ENCODE assay signal across 8 cellular contexts in genomic region chr4:102867278-102868152, GRCh38. TPM values are rescaled to one million over a fixed set of nuclear protein-coding genes. Genes with fewer than 3 reads are reported as not detected.
DNase-seq lines count a peak whose midpoint lies in the region; ATAC-seq and TF ChIP-seq lines count a peak whose summit lies in the region.

No MANE protein-coding gene starts in this region.

- ATAC-seq in heart left ventricle (no peak), HG03025 (IDR thresholded peaks at IDR 0.05; ENCODE audit: low FRiP score, unreplicated experiment) (no peak), left colon (no peak)
- ATAC-seq in stimulated activated effector memory CD8-positive, alpha-beta T cell treated with anti-CD3 and anti-CD28 coated beads, Interleukin-12 subunit alpha, Interleukin-12 subunit beta, amount 100 ng/mL, for 72 hours, result no peak

- peaks cover 0 to 46% (median 19%) of the 10 kb centered on the region in 12 donors for H3K4me1 ChIP-seq in heart left ventricle

- no peak for TF ChIP-seq POLR2A in heart left ventricle (IDR thresholded peaks at IDR 0.05)

- WGBS in heart left ventricle, 4 donors, result 85 to 86% (median 85%) methylated on average over 12 of the region's 12 CpGs

- H3K27me3 ChIP-seq in heart left ventricle, result no peaks in the 10 kb centered on the region

- no peaks in the 10 kb centered on the region for H3K9me3 ChIP-seq in heart left ventricle
- no peaks in the 10 kb centered on the region for H3K9me3 ChIP-seq in SK-N-MC (ENCODE audit: low read depth, low read length)

- peak overlapping the region in 11 of 12 donors; percentile 66 to 93 (median 72) for H3K4me3 ChIP-seq in heart left ventricle
- H3K4me3 ChIP-seq in SK-N-MC, result peak overlapping the region; percentile 89
- H3K4me3 ChIP-seq in fibroblast of mammary gland (ENCODE audit: control insufficient read depth, low read depth, low read length), result peak overlapping the region; percentile 66

- H3K4me1 Mint-ChIP-seq in stimulated activated effector memory CD8-positive, alpha-beta T cell treated with anti-CD3 and anti-CD28 coated beads, Interleukin-12 subunit alpha, Interleukin-12 subunit beta, amount 100 ng/mL, for 72 hours, result peaks cover 24% of the 10 kb centered on the region

- peak overlapping the region; percentile 96 for H3K4me3 Mint-ChIP-seq in stimulated activated effector memory CD8-positive, alpha-beta T cell treated with anti-CD3 and anti-CD28 coated beads, Interleukin-12 subunit alpha, Interleukin-12 subunit beta, amount 100 ng/mL, for 72 hours

- TF ChIP-seq CTCF in heart left ventricle (IDR thresholded peaks at IDR 0.05), result no peak
- no peak for TF ChIP-seq CTCF in fibroblast of mammary gland (conservative IDR thresholded peaks at IDR 0.05; ENCODE audit: control insufficient read depth, insufficient read depth, low read depth, low read length)

- no peaks in the 10 kb centered on the region for H3K9me3 Mint-ChIP-seq in stimulated activated effector memory CD8-positive, alpha-beta T cell treated with anti-CD3 and anti-CD28 coated beads, Interleukin-12 subunit alpha, Interleukin-12 subunit beta, amount 100 ng/mL, for 72 hours

- peak overlapping the region; percentile 99 for H3K27ac Mint-ChIP-seq in stimulated activated effector memory CD8-positive, alpha-beta T cell treated with anti-CD3 and anti-CD28 coated beads, Interleukin-12 subunit alpha, Interleukin-12 subunit beta, amount 100 ng/mL, for 72 hours

- H3K27ac ChIP-seq in heart left ventricle (peak overlapping the region; percentile 79 to 99 (median 96)), SK-N-MC (peak overlapping the region; percentile 10; the same call in 1 of the 2 replicates)

- peaks cover 8% of the 10 kb centered on the region for H3K36me3 Mint-ChIP-seq in stimulated activated effector memory CD8-positive, alpha-beta T cell treated with anti-CD3 and anti-CD28 coated beads, Interleukin-12 subunit alpha, Interleukin-12 subunit beta, amount 100 ng/mL, for 72 hours

- DNase-seq in heart left ventricle (no peak), cardiac septum (ENCODE audit: low spot score) (no peak), SK-N-MC (ENCODE audit: low read depth, low spot score) (no peak), fibroblast of mammary gland (ENCODE audit: low read depth) (no peak), left colon (no peak), NCI-H345 treated with DMSO at 0.1 percent for 48 hours (lab: John Stamatoyannopoulos, UW; ENCODE audit: unreplicated experiment) (no peak)
- no peak for DNase-seq in stimulated activated effector memory CD8-positive, alpha-beta T cell treated with anti-CD3 and anti-CD28 coated beads, Interleukin-12 subunit alpha, Interleukin-12 subunit beta, amount 100 ng/mL, for 72 hours (ENCODE audit: low spot score in 2 of 2)

- intact Hi-C loops in heart left ventricle (cut with DNase I) (loop anchor here in 9 of 10 donors (2.0 to 10.0 kb wide), 8 partner anchors 39 to 433 kb away; partner anchors contain the start of genes UBE2D3 (in 3 of the 9), MANBA (in 2 of the 9) and SLC9B2 (in 1 of the 9)), cardiac septum (cut with DNase I) (loop anchor here (2.0 to 10.0 kb wide), 4 partner anchors 105 to 365 kb away; partner anchors contain the start of genes BDH2, MANBA, NFKB1 and SLC9B1), left colon (cut with DNase I, micrococcal nuclease) (loop anchor here in 1 of 2 donors (5.0 kb wide), 1 partner anchor 40 kb away; the partner anchor contains the start of gene UBE2D3)

- H3K36me3 ChIP-seq in heart left ventricle, result no peaks in the 10 kb centered on the region
- no peaks in the 10 kb centered on the region for H3K36me3 ChIP-seq in SK-N-MC (ENCODE audit: insufficient read depth, low read length)

- peak overlapping the region; percentile 35 for H3K9ac ChIP-seq in SK-N-MC (ENCODE audit: insufficient read length)

RNA-seq across cellular contexts. Expression of gene CISD2, which starts 1.3 kb away (rescaled TPM):
- 10 to 100 TPM in 7 of 9 donors, 1 to 10 TPM in 2; 9.0 to 22.3 (median 18.4) TPM for total RNA-seq in heart left ventricle
- polyA plus RNA-seq in heart left ventricle, result 10 to 100 TPM; 11.3 to 35.8 TPM
- 15.8 TPM for total RNA-seq in cardiac septum
- total RNA-seq in left colon, result 10 to 100 TPM; 24.1 TPM

RNA-seq across cellular contexts. Expression of gene UBE2D3, which starts 40.2 kb away (rescaled TPM):
- 100 to 1,000 TPM; 216 to 381 (median 258) TPM for total RNA-seq in heart left ventricle
- 100 to 1,000 TPM in 1 of 2 donors, 10 to 100 TPM in 1; 87.4 to 351 TPM for polyA plus RNA-seq in heart left ventricle
- total RNA-seq in cardiac septum, result 239 TPM
- total RNA-seq in left colon, result 100 to 1,000 TPM; 289 to 296 TPM
